18 cellular contexts compared by ENCODE assay signal in genomic region chr7:42700376-42701327, GRCh38.
DNase-seq lines count a peak whose midpoint lies in the region; ATAC-seq and TF ChIP-seq lines count a peak whose summit lies in the region.
"Had no signal": no experiment of that assay in that cellular context is flagged by ENCODE, and none has a peak within 500 bp of the region (broad histone marks: within the 10 kb centered on the region; RNA-seq: fewer than 3 reads in every experiment).

No MANE protein-coding gene starts in this region.

- no peaks in the 10 kb centered on the region for H3K9me3 ChIP-seq in PC-3 (ENCODE audit: low read length)

- H4K20me1 ChIP-seq in PC-3 (ENCODE audit: low read length) = no peaks in the 10 kb centered on the region

- DNase-seq in BJ (ENCODE audit: low read depth) = no peak
- DNase-seq in PC-3 = no peak
- peak; percentile 32 for DNase-seq in fibroblast of pulmonary artery (ENCODE audit: low read depth)
- no peak for DNase-seq in retinal pigment epithelial cell (ENCODE audit: low read depth)
- no peak for DNase-seq in activated naive CD4-positive, alpha-beta T cell treated with anti-CD3 and anti-CD28 coated beads, Interleukin-2, amount 50 U/mL, for 16 hours
- no peak for DNase-seq in stimulated activated CD4-positive, alpha-beta T cell treated with anti-CD3 and anti-CD28 coated beads, Interleukin-2, amount 100 ng/mL, for 24 hours
- DNase-seq in stimulated activated CD4-positive, alpha-beta T cell treated with anti-CD3 and anti-CD28 coated beads, Interleukin-2, amount 100 ng/mL, for 48 hours = no peak
- DNase-seq in activated naive CD4-positive, alpha-beta T cell treated with Interleukin-2 at 50 U/mL for 16 hours = no peak
- DNase-seq: activated CD4-positive, alpha-beta T cell treated with anti-CD3 and anti-CD28 coated beads for 48 hours; cortex of kidney; GOT3; hypothalamus; NCI-H1105; NCI-H526 treated with DMSO at 0.1 percent for 48 hours; OCI-M1; retina had no signal

- CTCF ChIA-PET in BJ (lab: Yijun Ruan, JAX) (interaction anchor here (0.9 to 2.1 kb wide), 6 partner anchors 9 to 760 kb away, joined by 3 to 6 read pairs (median 4); no protein-coding TSS in a partner anchor), PC-3 (lab: Charles Lee) (interaction anchor here (0.8 to 1.2 kb wide), 2 partner anchors 37 to 94 kb away, joined by 3 to 4 read pairs; no protein-coding TSS in a partner anchor)

- H3K4me3 ChIP-seq in BJ (ENCODE audit: low read depth, low read length) = no peak overlapping the region
- no peak overlapping the region for H3K4me3 ChIP-seq in PC-3 (ENCODE audit: low read length)
- H3K4me3 ChIP-seq in fibroblast of pulmonary artery (replicated peaks; ENCODE audit: low read depth, low read length) = no peak overlapping the region
- H3K4me3 ChIP-seq in retinal pigment epithelial cell (ENCODE audit: low read length) = no peak overlapping the region

- intact Hi-C loops in PC-3 (cut with micrococcal nuclease) = no loop called here

- no peak overlapping the region for H3K27ac ChIP-seq in PC-3 (ENCODE audit: low read length)
- H3K27ac ChIP-seq: epithelial cell of prostate, KMS-11 had no signal

- POLR2A ChIA-PET in BJ (lab: Charles Lee) = no interaction called here
- POLR2A ChIA-PET in PC-3 (lab: Charles Lee; ENCODE audit: unreplicated experiment) = interaction anchor here (0.7 kb wide), 1 partner anchor 431 kb away, joined by 4 read pairs; no protein-coding TSS in a partner anchor

- H3K4me1 ChIP-seq in PC-3 (ENCODE audit: insufficient read depth, low read length) = no peaks in the 10 kb centered on the region

- no peaks in the 10 kb centered on the region for H3K79me2 ChIP-seq in PC-3 (ENCODE audit: low read length)

- no peaks in the 10 kb centered on the region; the same call in 1 of the 2 replicates for H3K27me3 ChIP-seq in BJ (ENCODE audit: control insufficient read depth, insufficient read depth, low read length)
- H3K27me3 ChIP-seq in PC-3 (ENCODE audit: low read length) = no peaks in the 10 kb centered on the region

- H3K4me2 ChIP-seq in PC-3 (ENCODE audit: low read length) = no peak overlapping the region
- H3K4me2 ChIP-seq: KMS-11 had no signal

- H3K36me3 ChIP-seq in BJ (ENCODE audit: control insufficient read depth, insufficient read depth, low read length) (no peaks in the 10 kb centered on the region), PC-3 (ENCODE audit: low read depth, low read length) (no peaks in the 10 kb centered on the region)

- no peak for ATAC-seq in PC-3

- BruUV-seq in PC-3 (replicated peaks; lab: Mats Ljungman, UMichigan) = no TSS peak

- no peaks in the 10 kb centered on the region for H3F3A ChIP-seq in PC-3 (ENCODE audit: low read length, unreplicated experiment)

- TF ChIP-seq CTCF in BJ (IDR thresholded peaks at IDR 0.05; ENCODE audit: insufficient read depth, low read depth, low read length) = peak; percentile 13; the same call in 1 of the 2 replicates
- TF ChIP-seq CTCF in PC-3 (conservative IDR thresholded peaks at IDR 0.05; ENCODE audit: low read depth, low read length) = 0 out of 2 replicates have a peak, but pooled peaks have one; percentile 11
- TF ChIP-seq CTCF in fibroblast of pulmonary artery (IDR thresholded peaks at IDR 0.05; ENCODE audit: low read length, missing control alignments) = peak; percentile 33
- TF ChIP-seq CTCF in retinal pigment epithelial cell (conservative IDR thresholded peaks at IDR 0.05; ENCODE audit: low read depth, low read length) = peak; percentile 6

- H3K9me2 ChIP-seq in PC-3 (replicated peaks; ENCODE audit: low read length) = no peaks in the 10 kb centered on the region

- H2AFZ ChIP-seq in PC-3 (ENCODE audit: low read length) = no peak overlapping the region

- no peak overlapping the region for H3K9ac ChIP-seq in PC-3 (ENCODE audit: low read length)
- H3K9ac ChIP-seq: KMS-11 had no signal
